Comparison of ENCODE assay signal across 1 cellular context in genomic region chr17:63842173-63842539, GRCh38.
A peak's percentile ranks its signal among the peaks of the same experiment; 100 is the strongest.
TF ChIP-seq lines count a peak whose summit lies in the region.

No MANE protein-coding gene starts in this region.

TF ChIP-seq in H1, 55 proteins besides CTCF, POLR2A, EP300 and RAD21:
- TF ChIP-seq USF2 (IDR thresholded peaks at IDR 0.05; ENCODE audit: low read length) (no peak), SAP30 (IDR thresholded peaks at IDR 0.05; ENCODE audit: insufficient read depth, insufficient replicate concordance, low read length) (no peak), EGR1 (IDR thresholded peaks at IDR 0.05; ENCODE audit: borderline replicate concordance, low read depth, low read length) (no peak), ASH2L (IDR thresholded peaks at IDR 0.05; ENCODE audit: low read length) (peak; percentile 10), SIX5 (IDR thresholded peaks at IDR 0.05; ENCODE audit: low read depth, low read length) (no peak)
